14 cellular contexts compared by ENCODE assay signal in genomic region chr19:46147791-46148288, GRCh38. TPM values are rescaled to one million over a fixed set of nuclear protein-coding genes. Genes with fewer than 3 reads are reported as not detected.
DNase-seq lines count a peak whose midpoint lies in the region; ATAC-seq and TF ChIP-seq lines count a peak whose summit lies in the region.
"Had no signal": no experiment of that assay in that cellular context is flagged by ENCODE, and none has a peak within 500 bp of the region (broad histone marks: within the 10 kb centered on the region; RNA-seq: fewer than 3 reads in every experiment).

TSS of gene IGFL2 (plus strand) at chr19:46148238. CDS start at chr19:46148279, 41 bp downstream.

- TF ChIP-seq CTCF in RWPE1 (conservative IDR thresholded peaks at IDR 0.05; ENCODE audit: low read depth) (no peak), colonic mucosa (IDR thresholded peaks at IDR 0.05) (no peak)

- no peaks in the 10 kb centered on the region for H3K27me3 ChIP-seq in colonic mucosa
- H3K27me3 ChIP-seq: SJCRH30 had no signal

- CTCF ChIA-PET in RWPE1 (lab: Yijun Ruan, JAX): interaction anchor here (0.5 kb wide), 1 partner anchor 692 kb away, joined by 3 read pairs; no protein-coding TSS in a partner anchor

- DNase-seq in activated T-cell treated with anti-CD3 and anti-CD28 coated beads for 48 hours (ENCODE audit: low read depth) (peak; percentile 6), activated T-cell treated with anti-CD3 and anti-CD28 coated beads for 4 hours (no peak), RWPE1 (ENCODE audit: low spot score) (peak; percentile 14), NOMO-1 (lab: John Stamatoyannopoulos, UW; ENCODE audit: unreplicated experiment in 2 of 2) (no peak), colonic mucosa (no peak)
- DNase-seq in stimulated activated CD4-positive, alpha-beta T cell treated with anti-CD3 and anti-CD28 coated beads, TNF-alpha, amount 100 ng/mL, for 48 hours (ENCODE audit: low read depth in 3 of 3): peak in 2 of 3 donors; percentile 22 to 27
- DNase-seq: foreskin melanocyte, GF-D8, SJCRH30, stomach had no signal

- intact Hi-C loops in colonic mucosa (cut with DNase I): no loop called here

- POLR2A ChIA-PET in RWPE1 (lab: Yijun Ruan, JAX; ENCODE audit: low non-redundant PET): interaction anchor here (0.8 kb wide), 1 partner anchor 13 kb away, joined by 3 read pairs; no protein-coding TSS in a partner anchor

- no peak within 1 kb of the TSS for H3K9ac ChIP-seq in colonic mucosa (ENCODE audit: low read depth in 2 of 2, low read length in 2 of 2)

- H3K9me3 ChIP-seq in colonic mucosa: no peaks in the 10 kb centered on the region
- H3K9me3 ChIP-seq: SJCRH30, stomach had no signal

- no peak within 1 kb of the TSS for H3K4me3 ChIP-seq in colonic mucosa
- H3K4me3 ChIP-seq: SJCRH30, stomach had no signal

- no peaks in the 10 kb centered on the region for H3K4me1 ChIP-seq in colonic mucosa
- H3K4me1 ChIP-seq: SJCRH30, stomach had no signal

- no peak within 1 kb of the TSS for H3K27ac ChIP-seq in RWPE1
- no peak within 1 kb of the TSS for H3K27ac ChIP-seq in colonic mucosa
- H3K27ac ChIP-seq: SJCRH30, stomach had no signal

- no peaks in the 10 kb centered on the region for H3K36me3 ChIP-seq in colonic mucosa
- H3K36me3 ChIP-seq: SJCRH30, stomach had no signal

- ATAC-seq in esophagus mucosa: peak; percentile 63
- ATAC-seq in GM21360 (IDR thresholded peaks at IDR 0.05; ENCODE audit: unreplicated experiment): no peak

RNA-seq across cellular contexts. Expression of gene IGFL2, which starts in this region (rescaled TPM):
- total RNA-seq in esophagus mucosa: 2.3 TPM
- total RNA-seq in colonic mucosa: 1 to 10 TPM in 1 of 2 donors, not detected in 1; 2.5 TPM
- total RNA-seq: dermis microvascular lymphatic vessel endothelial cell, lung microvascular endothelial cell, SJCRH30, stomach had no signal

Comparison
In these comparisons a context has a peak if more than half of its experiments do, and no peak if none do; other contexts are left out.
1. DNase-seq: peak in activated T-cell treated with anti-CD3 and anti-CD28 coated beads for 48 hours (single experiment), RWPE1 (single experiment) and stimulated activated CD4-positive, alpha-beta T cell treated with anti-CD3 and anti-CD28 coated beads, TNF-alpha, amount 100 ng/mL, for 48 hours (2 of 3); none in activated T-cell treated with anti-CD3 and anti-CD28 coated beads for 4 hours (single experiment), NOMO-1 (0 of 2) and colonic mucosa (single experiment).